8 cellular contexts compared by ENCODE assay signal in genomic region chr1:39954261-39954869, GRCh38. TPM values are rescaled to one million over a fixed set of nuclear protein-coding genes. Genes with fewer than 3 reads are reported as not detected.
A peak's percentile ranks its signal among the peaks of the same experiment; 100 is the strongest.
DNase-seq lines count a peak whose midpoint lies in the region; ATAC-seq, FAIRE-seq and TF ChIP-seq lines count a peak whose summit lies in the region.

No MANE protein-coding gene starts in this region.

- H4K8ac ChIP-seq in IMR-90 (ENCODE audit: low read depth in 2 of 2, low read length in 2 of 2), result peak overlapping the region; percentile 18 to 87; a peak in 2 of 4 replicates

- no peak overlapping the region for H2BK5ac ChIP-seq in IMR-90 (ENCODE audit: low read depth, low read length, poor library complexity, severe bottlenecking)

- TF ChIP-seq RAD21 in A549 (conservative IDR thresholded peaks at IDR 0.05 in 1 of 2, IDR thresholded peaks at IDR 0.05 in 1 of 2) (no peak), IMR-90 (IDR thresholded peaks at IDR 0.05; ENCODE audit: low read length) (no peak)

- no peak overlapping the region for H3K18ac ChIP-seq in IMR-90 (ENCODE audit: low read depth, low read length)

- H2AK5ac ChIP-seq in IMR-90 (ENCODE audit: low read depth, low read length), result peak overlapping the region; percentile 60; the same call in 1 of the 2 replicates

- intact Hi-C loops in IMR-90 (cut with micrococcal nuclease), result no loop called here

- 0 out of 3 replicates have a peak overlapping the region, but pooled peaks have one; percentile 32 for H2BK15ac ChIP-seq in IMR-90 (ENCODE audit: low read depth, low read length)

- FAIRE-seq in A549 (lab: Jason Lieb, UNC), result no peak

- H4K91ac ChIP-seq in IMR-90 (ENCODE audit: insufficient read depth, low read depth, low read length), result peak overlapping the region; percentile 77; the same call in 1 of the 2 replicates

- H3K36me3 ChIP-seq in IMR-90 (ENCODE audit: control insufficient read depth, insufficient read depth, low read length), result peaks cover 1% of the 10 kb centered on the region; the same call in 1 of the 2 replicates

- 82% methylated on average over 15 of the region's 18 CpGs for WGBS in A549 (ENCODE audit: missing lambda C conversion rate)
- 21% methylated on average over 6 of the region's 18 CpGs; no CpG with 5 or more reads in 1 of the 2 experiments for WGBS in IMR-90 (ENCODE audit: extremely low coverage in 2 of 2, insufficient read length in 1 of 2), 2 experiments

- CTCF ChIA-PET in A549 (lab: Yijun Ruan, JAX) (interaction anchor here (1.0 to 3.5 kb wide), 2 partner anchors 15 to 35 kb away, joined by 3 to 16 read pairs; no protein-coding TSS in a partner anchor), IMR-90 (lab: Yijun Ruan, JAX) (no interaction called here), HEK293T (lab: Yijun Ruan, JAX) (interaction anchor here (2.1 kb wide), 1 partner anchor 35 kb away, joined by 13 read pairs; no protein-coding TSS in a partner anchor)

- H3K4me2 ChIP-seq in A549, result peak overlapping the region; percentile 97
- H3K4me2 ChIP-seq in IMR-90 (ENCODE audit: low read depth, low read length), result peak overlapping the region; percentile 69; the same call in 1 of the 2 replicates

- peak overlapping the region; percentile 62; the same call in 1 of the 2 replicates for H2BK120ac ChIP-seq in IMR-90 (ENCODE audit: low read depth, low read length)

- ATAC-seq in A549, result no peak
- ATAC-seq in IMR-90 (ENCODE audit: low read depth), result no peak
- no peak for ATAC-seq in HG03457 (IDR thresholded peaks at IDR 0.05; ENCODE audit: unreplicated experiment)

- DNase-seq in A549 (ENCODE audit: low read depth in 1 of 2, low spot score in 1 of 2) (no peak), IMR-90 (no peak), astrocyte of the spinal cord (ENCODE audit: low read depth, low spot score) (no peak), medulla oblongata (ENCODE audit: extremely low spot score) (peak; percentile 37), COLO829 (ENCODE audit: low spot score) (no peak), HEK293T (ENCODE audit: extremely low spot score) (no peak), GM13977 (ENCODE audit: low spot score) (no peak)

- peaks cover 8% of the 10 kb centered on the region for H3K9me1 ChIP-seq in IMR-90 (ENCODE audit: insufficient read depth, low read length)

- H3K23ac ChIP-seq in IMR-90 (ENCODE audit: low read depth, low read length), result peak overlapping the region; percentile 55; the same call in 1 of the 2 replicates

- peak overlapping the region; percentile 60 to 87; a peak in 5 of 6 replicates for H3K27ac ChIP-seq in A549
- no peak overlapping the region; the same call in 1 of the 2 replicates for H3K27ac ChIP-seq in IMR-90 (ENCODE audit: insufficient read depth, low read length)

- no peak overlapping the region for H2BK20ac ChIP-seq in IMR-90 (ENCODE audit: low read depth, low read length)

- H3K56ac ChIP-seq in IMR-90 (ENCODE audit: extremely low read depth, insufficient read depth, low read length), result no peak overlapping the region

- H3K9me3 ChIP-seq in A549, result no peaks in the 10 kb centered on the region
- H3K9me3 ChIP-seq in IMR-90 (ENCODE audit: control insufficient read depth, insufficient read depth, low read length), result no peaks in the 10 kb centered on the region; the same call in 1 of the 2 replicates

- peak overlapping the region; percentile 95 for H2AK9ac ChIP-seq in IMR-90 (replicated peaks; ENCODE audit: low read depth, low read length, poor library complexity)

- no peaks in the 10 kb centered on the region; the same call in 1 of the 2 replicates for H4K20me1 ChIP-seq in IMR-90 (ENCODE audit: insufficient read depth, low read length)

- H3K4me3 ChIP-seq in A549 (peak overlapping the region; percentile 70), IMR-90 (ENCODE audit: insufficient read depth, low read depth, low read length) (no peak overlapping the region), astrocyte of the spinal cord (ENCODE audit: low read depth, low read length) (peak overlapping the region; percentile 14)

- in situ Hi-C loops in IMR-90 (cut with MboI; ENCODE audit: low sequenced_read_pairs) (no loop called here), astrocyte of the spinal cord (cut with HindIII; ENCODE audit: low sequenced_read_pairs) (no loop called here), GM13977 (cut with MboI; ENCODE audit: low pct_unique_long_range_greater_than_20kb, low sequenced_read_pairs, unreplicated experiment) (no loop called here)

- H3K4me1 ChIP-seq in A549, result peaks cover 11% of the 10 kb centered on the region; the same call in 2 of the 3 replicates
- peaks cover 9% of the 10 kb centered on the region for H3K4me1 ChIP-seq in IMR-90 (ENCODE audit: control insufficient read depth, insufficient read depth, low read length)

- TF ChIP-seq EP300 in A549 (IDR thresholded peaks at IDR 0.05), result no peak

- BruUV-seq in IMR-90 (replicated peaks; lab: Mats Ljungman, UMichigan), result no TSS peak

- peak overlapping the region; percentile 92 for H2AFZ ChIP-seq in IMR-90 (replicated peaks; ENCODE audit: low read length, poor library complexity)

- no peak overlapping the region for H4K5ac ChIP-seq in IMR-90 (ENCODE audit: low read depth, low read length)

- peak overlapping the region; percentile 72 for H3K4ac ChIP-seq in IMR-90 (ENCODE audit: low read depth, low read length)

- POLR2A ChIA-PET in A549 (lab: Yijun Ruan, JAX), result interaction anchor here (1.1 kb wide), 1 partner anchor 53 kb away, joined by 3 read pairs; the partner anchor contains the start of gene MYCL
- POLR2A ChIA-PET in IMR-90 (lab: Charles Lee; ENCODE audit: unreplicated experiment), result no interaction called here
- POLR2A ChIA-PET in HEK293T (lab: Yijun Ruan, JAX), result interaction anchor here (1.7 kb wide), 1 partner anchor 14 kb away, joined by 6 read pairs; no protein-coding TSS in a partner anchor

- TF ChIP-seq CTCF in A549 (IDR thresholded peaks at IDR 0.05), result no peak
- TF ChIP-seq CTCF in IMR-90 (conservative IDR thresholded peaks at IDR 0.05; ENCODE audit: low read depth, low read length), result no peak
- TF ChIP-seq CTCF in astrocyte of the spinal cord (IDR thresholded peaks at IDR 0.05; ENCODE audit: low read depth, low read length), result no peak
- no peak for TF ChIP-seq CTCF in GM13977 (IDR thresholded peaks at IDR 0.05; ENCODE audit: extremely low read depth, insufficient read depth, missing control alignments)

- peaks cover 3% of the 10 kb centered on the region; the same call in 1 of the 2 replicates for H3K27me3 ChIP-seq in IMR-90 (ENCODE audit: control insufficient read depth, insufficient read depth, low read length)

- H3K9ac ChIP-seq in IMR-90 (ENCODE audit: low read depth, low read length), result peak overlapping the region; percentile 31; the same call in 1 of the 2 replicates

- dilution Hi-C loops in IMR-90 (cut with HindIII; ENCODE audit: low sequenced_read_pairs, unreplicated experiment), result no loop called here

- TF ChIP-seq POLR2A in A549 (IDR thresholded peaks at IDR 0.05; ENCODE audit: low read length) (no peak), IMR-90 (IDR thresholded peaks at IDR 0.05; ENCODE audit: low read depth, low read length) (no peak)

- H3K79me1 ChIP-seq in IMR-90 (ENCODE audit: low read depth in 1 of 2, low read length in 2 of 2), result peaks cover 0 to 19% of the 10 kb centered on the region in 2 experiments; a peak in 3 of 4 replicates

- peak overlapping the region; percentile 48; the same call in 1 of the 2 replicates for H3K14ac ChIP-seq in IMR-90 (replicated peaks; ENCODE audit: low read depth, low read length)

TF ChIP-seq in A549, 52 proteins besides CTCF, POLR2A, EP300 and RAD21 (continues in another document):
- TF ChIP-seq RNF2 (IDR thresholded peaks at IDR 0.05; ENCODE audit: borderline replicate concordance, low read depth), result no peak
- no peak for TF ChIP-seq CHD4 (IDR thresholded peaks at IDR 0.05; ENCODE audit: borderline replicate concordance)
- no peak for TF ChIP-seq HOXA7 (CRISPR knock-in tag; IDR thresholded peaks at IDR 0.05)

TF ChIP-seq in IMR-90, 13 proteins besides CTCF, POLR2A, EP300 and RAD21 (continues in another document):
- TF ChIP-seq MXI1 (IDR thresholded peaks at IDR 0.05; ENCODE audit: borderline replicate concordance, low read depth, low read length), result no peak
- TF ChIP-seq MAZ (IDR thresholded peaks at IDR 0.05; ENCODE audit: borderline replicate concordance, low read depth, low read length), result no peak
- no peak for TF ChIP-seq RCOR1 (IDR thresholded peaks at IDR 0.05; ENCODE audit: insufficient replicate concordance, low read length)
- no peak for TF ChIP-seq CHD1 (IDR thresholded peaks at IDR 0.05; ENCODE audit: low read depth, low read length)
- no peak for TF ChIP-seq MAFK (IDR thresholded peaks at IDR 0.05; ENCODE audit: low read depth, low read length)

TF ChIP-seq in HEK293T, 16 proteins besides CTCF, POLR2A, EP300 and RAD21 (continues in another document):
- TF ChIP-seq FOXA1 (IDR thresholded peaks at IDR 0.05), result no peak
- TF ChIP-seq ZNF384 (IDR thresholded peaks at IDR 0.05), result no peak
- TF ChIP-seq NFRKB (IDR thresholded peaks at IDR 0.05), result no peak
- TF ChIP-seq LEF1 (IDR thresholded peaks at IDR 0.05; ENCODE audit: borderline replicate concordance), result no peak
- TF ChIP-seq L3MBTL2 (conservative IDR thresholded peaks at IDR 0.05), result no peak
- TF ChIP-seq ARNT (IDR thresholded peaks at IDR 0.05), result no peak
- no peak for TF ChIP-seq HDGF (IDR thresholded peaks at IDR 0.05; ENCODE audit: borderline replicate concordance)
- no peak for TF ChIP-seq SUZ12 (IDR thresholded peaks at IDR 0.05)
- no peak for TF ChIP-seq FOXM1 (IDR thresholded peaks at IDR 0.05; ENCODE audit: borderline replicate concordance)

RNA-seq across cellular contexts. Expression of gene MFSD2A, which starts 0.6 kb away (rescaled TPM):
- polyA plus RNA-seq in A549 (2011; rRNA removed) (3.1 and 3.9 TPM in 2 replicates), A549 (2017; fragmentation: RNase III; extraction: RNeasy Plus Mini Kit Qiagen cat#74134 plus additional on column Dnase treatment) (2.8 to 3.0 TPM (median 2.9 TPM) in 3 replicates), IMR-90 (2012; rRNA removed) (6.7 and 7.3 TPM in 2 replicates)
- polyA plus RNA-seq in A549 (2012; cell fraction: cytosol; rRNA removed), result 3.7 and 4.6 TPM in 2 replicates
- 8.8 and 10.1 TPM in 2 replicates for polyA plus RNA-seq in A549 (2012; cell fraction: nucleus; rRNA removed)
- polyA minus RNA-seq in A549 (2011; rRNA and poly(A)+ RNA removed), result 4.6 and 6.0 TPM in 2 replicates
- total RNA-seq in IMR-90 (2012; rRNA removed), result 5.0 and 5.7 TPM in 2 replicates
- polyA plus RNA-seq in IMR-90 (2012; cell fraction: cytosol; rRNA removed), result 3.7 and 5.3 TPM in 2 replicates
- polyA plus RNA-seq in IMR-90 (2012; cell fraction: nucleus; rRNA removed; ENCODE audit: low replicate concordance), result 13.7 and 18.4 TPM in 2 replicates

RNA-seq across cellular contexts. Expression of gene MYCL, which starts 52.6 kb away (rescaled TPM):
- polyA plus RNA-seq in A549 (2011; rRNA removed) (1.3 and 1.5 TPM in 2 replicates), A549 (2017; fragmentation: RNase III; extraction: RNeasy Plus Mini Kit Qiagen cat#74134 plus additional on column Dnase treatment) (0.62 to 0.68 TPM (median 0.67 TPM) in 3 replicates), IMR-90 (2012; rRNA removed) (0.75 and 0.87 TPM in 2 replicates)
- 0.63 and 0.92 TPM in 2 replicates for polyA plus RNA-seq in A549 (2012; cell fraction: cytosol; rRNA removed)
- 0.52 and 0.82 TPM in 2 replicates for polyA plus RNA-seq in A549 (2012; cell fraction: nucleus; rRNA removed)
- polyA minus RNA-seq in A549 (2011; rRNA and poly(A)+ RNA removed), result 1.7 and 2.0 TPM in 2 replicates
- 0.56 and 0.72 TPM in 2 replicates for total RNA-seq in IMR-90 (2012; rRNA removed)
- 0.42 and 0.52 TPM in 2 replicates for polyA plus RNA-seq in IMR-90 (2012; cell fraction: cytosol; rRNA removed)
- polyA plus RNA-seq in IMR-90 (2012; cell fraction: nucleus; rRNA removed; ENCODE audit: low replicate concordance), result 0.36 and 0.41 TPM in 2 replicates
